ENCODE assay signal across 17 cellular contexts in the genomic region with DNA sequence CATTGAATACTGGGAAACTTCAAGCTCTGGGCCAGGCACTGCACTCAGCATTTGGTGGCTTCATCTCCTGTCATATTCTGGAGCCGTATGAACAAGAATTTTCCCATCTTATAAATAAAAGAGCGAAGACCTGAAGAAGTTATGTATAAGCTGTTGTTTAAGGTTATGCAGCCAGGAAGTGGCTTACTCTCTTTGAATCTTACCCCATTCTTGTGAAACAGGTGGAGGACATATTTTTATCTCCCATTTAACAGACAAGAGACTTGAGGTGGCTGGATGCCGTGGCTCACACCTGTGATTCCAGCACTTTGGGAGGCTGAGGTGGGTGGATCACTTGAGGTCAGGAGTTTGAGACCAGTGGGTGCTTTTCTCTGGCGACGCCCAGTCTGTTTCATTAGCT.
DNase-seq lines count a peak whose midpoint lies in the region; ATAC-seq and TF ChIP-seq lines count a peak whose summit lies in the region.
"Had no signal": no experiment of that assay in that cellular context is flagged by ENCODE, and none has a peak within 500 bp of the region (broad histone marks: within the 10 kb centered on the region; RNA-seq: fewer than 3 reads in every experiment).

No MANE protein-coding gene starts in this region.

- TF ChIP-seq CTCF in CD8-positive, alpha-beta T cell (IDR thresholded peaks at IDR 0.05) = no peak
- TF ChIP-seq CTCF in activated CD8-positive, alpha-beta T cell treated with anti-CD3 and anti-CD28 coated beads for 36 hours (IDR thresholded peaks at IDR 0.05) = no peak
- no peak for TF ChIP-seq CTCF in MM.1S (IDR thresholded peaks at IDR 0.05; ENCODE audit: low read length)

- H3K79me2 ChIP-seq in MM.1S (ENCODE audit: low read length) = no peaks in the 10 kb centered on the region

- ATAC-seq in CD8-positive, alpha-beta T cell = peak; percentile 63
- peak; percentile 27 for ATAC-seq in activated CD8-positive, alpha-beta T cell treated with anti-CD3 and anti-CD28 coated beads for 36 hours
- no peak for ATAC-seq in memory B cell (ENCODE audit: low read depth)
- ATAC-seq: pancreas had no signal

- no peaks in the 10 kb centered on the region for H3K9me2 ChIP-seq in MM.1S (replicated peaks; ENCODE audit: insufficient read depth, low read length)

- CTCF ChIA-PET in CD8-positive, alpha-beta T cell (lab: Charles Lee) = interaction anchor here (0.9 to 3.4 kb wide), 3 partner anchors 9 to 83 kb away, joined by 3 to 14 read pairs (median 5); no protein-coding TSS in a partner anchor
- CTCF ChIA-PET in activated CD8-positive, alpha-beta T cell treated with anti-CD3 and anti-CD28 coated beads for 36 hours (lab: Charles Lee) = interaction anchor here (1.0 to 1.3 kb wide), 3 partner anchors 9 to 153 kb away, joined by 3 to 6 read pairs (median 3); partner anchors contain the start of gene GRK5

- peak overlapping the region; percentile 80 for H3K27ac Mint-ChIP-seq in activated CD4-positive, alpha-beta T cell treated with anti-CD3 and anti-CD28 coated beads, Interleukin-2, amount 10 ng/mL, durations not matched to agents 24 days and 14 days
- peak overlapping the region; percentile 96 for H3K27ac Mint-ChIP-seq in CD8-positive, alpha-beta T cell
- peak overlapping the region; percentile 35 for H3K27ac Mint-ChIP-seq in activated CD8-positive, alpha-beta T cell treated with anti-CD3 and anti-CD28 coated beads for 36 hours
- H3K27ac Mint-ChIP-seq in memory B cell = peak overlapping the region; percentile 96
- H3K27ac Mint-ChIP-seq: HFFc6 had no signal

- DNase-seq in activated CD4-positive, alpha-beta T cell treated with anti-CD3 and anti-CD28 coated beads, Interleukin-2, amount 10 ng/mL, durations not matched to agents 24 days and 14 days = no peak
- no peak for DNase-seq in activated CD4-positive, alpha-beta T cell treated with anti-CD3 and anti-CD28 coated beads, Interleukin-2, amount 50 U/mL, for 48 hours
- DNase-seq in CD8-positive, alpha-beta T cell = no peak
- DNase-seq in activated CD8-positive, alpha-beta T cell treated with anti-CD3 and anti-CD28 coated beads for 36 hours = no peak
- DNase-seq in memory B cell (ENCODE audit: low spot score in 2 of 2) (no peak), SJCRH30 (no peak), MM.1S (no peak), RKO (ENCODE audit: low spot score) (no peak)
- DNase-seq: aorta, Calu3, foreskin melanocyte, HFFc6, islet precursor cell, NCI-H1417, NCI-H524 had no signal

- H3K36me3 ChIP-seq in CD8-positive, alpha-beta T cell (ENCODE audit: insufficient read depth, low read length) = no peaks in the 10 kb centered on the region
- no peaks in the 10 kb centered on the region for H3K36me3 ChIP-seq in SJCRH30
- H3K36me3 ChIP-seq in MM.1S (replicated peaks; ENCODE audit: insufficient read depth, low read length) = no peaks in the 10 kb centered on the region
- H3K36me3 ChIP-seq: pancreas, right lobe of liver had no signal

- H4K20me1 ChIP-seq in MM.1S (ENCODE audit: insufficient read depth, low read length) = no peaks in the 10 kb centered on the region

- no peak overlapping the region for H3K4me3 ChIP-seq in CD8-positive, alpha-beta T cell (ENCODE audit: low read depth, low read length)
- H3K4me3 ChIP-seq in SJCRH30 (no peak overlapping the region), MM.1S (ENCODE audit: low read length) (no peak overlapping the region)
- H3K4me3 ChIP-seq: pancreas, right lobe of liver had no signal

- peaks cover 15% of the 10 kb centered on the region for H3K9me3 Mint-ChIP-seq in activated CD4-positive, alpha-beta T cell treated with anti-CD3 and anti-CD28 coated beads, Interleukin-2, amount 10 ng/mL, durations not matched to agents 24 days and 14 days
- H3K9me3 Mint-ChIP-seq in CD8-positive, alpha-beta T cell = no peaks in the 10 kb centered on the region
- peaks cover 10% of the 10 kb centered on the region for H3K9me3 Mint-ChIP-seq in activated CD8-positive, alpha-beta T cell treated with anti-CD3 and anti-CD28 coated beads for 36 hours
- H3K9me3 Mint-ChIP-seq in memory B cell = peaks cover 8% of the 10 kb centered on the region

- peaks cover 25% of the 10 kb centered on the region for H3K36me3 Mint-ChIP-seq in activated CD4-positive, alpha-beta T cell treated with anti-CD3 and anti-CD28 coated beads, Interleukin-2, amount 10 ng/mL, durations not matched to agents 24 days and 14 days (ENCODE audit: low read depth)
- peaks cover 12% of the 10 kb centered on the region for H3K36me3 Mint-ChIP-seq in CD8-positive, alpha-beta T cell
- peaks cover 8% of the 10 kb centered on the region for H3K36me3 Mint-ChIP-seq in activated CD8-positive, alpha-beta T cell treated with anti-CD3 and anti-CD28 coated beads for 36 hours (ENCODE audit: low read depth)
- H3K36me3 Mint-ChIP-seq in memory B cell = peaks cover 23% of the 10 kb centered on the region

- H3K9me3 ChIP-seq in CD8-positive, alpha-beta T cell (ENCODE audit: low read length) = no peaks in the 10 kb centered on the region
- H3K9me3 ChIP-seq in SJCRH30 (replicated peaks) (no peaks in the 10 kb centered on the region), MM.1S (replicated peaks; ENCODE audit: insufficient read depth, low read length) (no peaks in the 10 kb centered on the region)
- H3K9me3 ChIP-seq: pancreas, right lobe of liver had no signal

- H3K4me1 ChIP-seq in CD8-positive, alpha-beta T cell (ENCODE audit: insufficient read depth, low read length) = peaks cover 53% of the 10 kb centered on the region
- H3K4me1 ChIP-seq in SJCRH30 (peaks cover 3% of the 10 kb centered on the region; the same call in 1 of the 2 replicates), MM.1S (ENCODE audit: low read length) (peaks cover 7% of the 10 kb centered on the region)

- H2AFZ ChIP-seq in MM.1S (ENCODE audit: low read length) = no peak overlapping the region

- H3K27me3 Mint-ChIP-seq in activated CD4-positive, alpha-beta T cell treated with anti-CD3 and anti-CD28 coated beads, Interleukin-2, amount 10 ng/mL, durations not matched to agents 24 days and 14 days = no peaks in the 10 kb centered on the region
- no peaks in the 10 kb centered on the region for H3K27me3 Mint-ChIP-seq in CD8-positive, alpha-beta T cell (ENCODE audit: low read depth)
- no peaks in the 10 kb centered on the region for H3K27me3 Mint-ChIP-seq in activated CD8-positive, alpha-beta T cell treated with anti-CD3 and anti-CD28 coated beads for 36 hours
- H3K27me3 Mint-ChIP-seq in memory B cell = no peaks in the 10 kb centered on the region

- POLR2A ChIA-PET in CD8-positive, alpha-beta T cell (lab: Charles Lee) = interaction anchor here (0.7 to 1.8 kb wide), 3 partner anchors 9 to 621 kb away, joined by 3 to 8 read pairs (median 6); no protein-coding TSS in a partner anchor
- POLR2A ChIA-PET in activated CD8-positive, alpha-beta T cell treated with anti-CD3 and anti-CD28 coated beads for 36 hours (lab: Charles Lee) = interaction anchor here (1.7 kb wide), 1 partner anchor 20 kb away, joined by 5 read pairs; no protein-coding TSS in a partner anchor

- no peak overlapping the region for H3K27ac ChIP-seq in CD8-positive, alpha-beta T cell (ENCODE audit: low read depth, low read length)
- H3K27ac ChIP-seq in SJCRH30 = no peak overlapping the region
- no peak overlapping the region for H3K27ac ChIP-seq in MM.1S (ENCODE audit: low read length)
- H3K27ac ChIP-seq: pancreas had no signal

- H3K4me1 Mint-ChIP-seq in activated CD4-positive, alpha-beta T cell treated with anti-CD3 and anti-CD28 coated beads, Interleukin-2, amount 10 ng/mL, durations not matched to agents 24 days and 14 days = peaks cover 57% of the 10 kb centered on the region
- H3K4me1 Mint-ChIP-seq in CD8-positive, alpha-beta T cell (ENCODE audit: low read depth) = peaks cover 50% of the 10 kb centered on the region
- peaks cover 43% of the 10 kb centered on the region for H3K4me1 Mint-ChIP-seq in activated CD8-positive, alpha-beta T cell treated with anti-CD3 and anti-CD28 coated beads for 36 hours (ENCODE audit: low read depth)
- peaks cover 41% of the 10 kb centered on the region for H3K4me1 Mint-ChIP-seq in memory B cell

- peak overlapping the region; percentile 44 for H3K4me3 Mint-ChIP-seq in activated CD4-positive, alpha-beta T cell treated with anti-CD3 and anti-CD28 coated beads, Interleukin-2, amount 10 ng/mL, durations not matched to agents 24 days and 14 days
- H3K4me3 Mint-ChIP-seq in CD8-positive, alpha-beta T cell = peak overlapping the region; percentile 58
- no peak overlapping the region for H3K4me3 Mint-ChIP-seq in activated CD8-positive, alpha-beta T cell treated with anti-CD3 and anti-CD28 coated beads for 36 hours
- H3K4me3 Mint-ChIP-seq in memory B cell = peak overlapping the region; percentile 67
- H3K4me3 Mint-ChIP-seq: HFFc6 had no signal

- no peaks in the 10 kb centered on the region for H3K27me3 ChIP-seq in CD8-positive, alpha-beta T cell (ENCODE audit: insufficient read depth, low read length)
- H3K27me3 ChIP-seq in SJCRH30 = no peaks in the 10 kb centered on the region
- H3K27me3 ChIP-seq in MM.1S (replicated peaks; ENCODE audit: insufficient read depth, low read length) = no peaks in the 10 kb centered on the region
- H3K27me3 ChIP-seq: pancreas, right lobe of liver had no signal

- H3K4me2 ChIP-seq in MM.1S (ENCODE audit: low read depth, low read length) = no peak overlapping the region

- no peaks in the 10 kb centered on the region for H3F3A ChIP-seq in MM.1S (ENCODE audit: insufficient read depth, low read length)

- no peak overlapping the region for H3K9ac ChIP-seq in MM.1S (ENCODE audit: low read length)

- intact Hi-C loops in activated CD4-positive, alpha-beta T cell treated with anti-CD3 and anti-CD28 coated beads, Interleukin-2, amount 10 ng/mL, durations not matched to agents 24 days and 14 days (cut with micrococcal nuclease) = loop anchor here (1.0 kb wide), 1 partner anchor 8 kb away; no protein-coding TSS in a partner anchor
- intact Hi-C loops in CD8-positive, alpha-beta T cell (cut with DNase I, micrococcal nuclease) = no loop called here
- intact Hi-C loops in activated CD8-positive, alpha-beta T cell treated with anti-CD3 and anti-CD28 coated beads for 36 hours (cut with micrococcal nuclease) = no loop called here

Comparison
In these comparisons a context has a peak if more than half of its experiments do, and no peak if none do; other contexts are left out.
1. H3K27ac Mint-ChIP-seq: peak in every context shown above with its lines; median percentile 96 in CD8-positive, alpha-beta T cell; 96 in memory B cell; 80 in activated CD4-positive, alpha-beta T cell treated with anti-CD3 and anti-CD28 coated beads, Interleukin-2, amount 10 ng/mL, durations not matched to agents 24 days and 14 days; 35 in activated CD8-positive, alpha-beta T cell treated with anti-CD3 and anti-CD28 coated beads for 36 hours.